Comparison of ENCODE assay signal across 13 cellular contexts in the genomic region with DNA sequence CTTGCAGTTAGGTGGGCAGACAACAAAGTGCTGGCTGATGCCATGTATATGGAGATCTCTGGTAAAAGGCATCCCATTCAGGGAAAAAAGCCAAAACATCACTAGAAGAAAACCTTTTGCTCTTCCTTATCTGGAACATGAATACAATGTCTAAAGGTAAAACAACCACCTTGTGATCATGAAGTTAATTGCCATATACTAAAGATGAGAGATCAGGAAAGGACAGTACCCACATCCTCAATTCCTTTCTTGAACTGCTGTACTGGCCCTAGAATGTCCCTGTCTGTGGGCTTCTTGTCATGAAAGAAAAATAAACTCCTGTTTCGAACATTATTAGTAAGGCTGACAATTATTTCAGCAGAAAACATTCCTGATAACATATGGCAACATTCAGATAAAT.
"Had no signal": no experiment of that assay in that cellular context is flagged by ENCODE, and none has a peak within 500 bp of the region (broad histone marks: within the 10 kb centered on the region; RNA-seq: fewer than 3 reads in every experiment).

No MANE protein-coding gene starts in this region.

- H3K4me1 ChIP-seq: left ventricle myocardium inferior, stomach had no signal

- DNase-seq: activated CD4-positive, alpha-beta T cell treated with anti-CD3 and anti-CD28 coated beads for 1 hour; activated gamma-delta T cell treated with Interleukin-2 at 50 U/mL for 16 hours; activated T-cell treated with anti-CD3 and anti-CD28 coated beads, Interleukin-2, amount 50 U/mL, for 1 hour; effector CD4-positive, alpha-beta T cell; gastrocnemius medialis; heart right ventricle; left ventricle myocardium inferior; mesenchymal stem cell; retina; stomach; T1000 had no signal

- H3K4me3 ChIP-seq: gastrocnemius medialis, heart right ventricle, left ventricle myocardium inferior, stomach, thoracic aorta had no signal

- ATAC-seq: gastrocnemius medialis, heart right ventricle had no signal

- H3K9me3 ChIP-seq: gastrocnemius medialis, heart right ventricle, left ventricle myocardium inferior, neutrophil, stomach, thoracic aorta had no signal

- H3K27ac ChIP-seq: gastrocnemius medialis, heart right ventricle, left ventricle myocardium inferior, neutrophil, stomach, thoracic aorta had no signal

- H3K27me3 ChIP-seq: gastrocnemius medialis, heart right ventricle, neutrophil, stomach had no signal
